13 cellular contexts compared by ENCODE assay signal in the genomic region with DNA sequence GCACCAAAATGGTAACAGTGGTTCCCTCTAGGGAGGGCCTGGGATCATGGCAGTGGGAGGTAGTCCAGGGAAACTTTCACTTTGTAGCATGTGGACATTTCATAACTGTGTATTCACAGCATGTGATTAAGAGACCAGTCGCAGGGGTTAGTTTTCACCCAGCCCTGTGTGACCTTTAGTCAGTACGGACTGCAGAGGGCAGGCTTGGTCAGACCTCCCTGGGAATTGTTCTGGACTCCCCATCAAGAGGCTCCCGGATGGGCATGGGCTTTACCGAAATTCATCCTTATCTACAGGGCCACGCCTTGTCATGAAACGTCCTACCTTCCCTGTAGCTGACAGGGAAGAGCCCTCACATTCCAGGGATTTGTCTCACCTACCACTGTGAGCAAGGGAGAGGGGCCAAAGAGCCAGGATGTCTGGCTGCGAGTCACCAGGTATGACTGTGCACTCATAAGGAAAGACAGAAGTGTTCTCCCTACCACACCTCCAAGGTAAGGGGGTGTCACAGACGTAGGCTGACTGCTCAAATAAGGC. TPM values are rescaled to one million over a fixed set of nuclear protein-coding genes. Genes with fewer than 3 reads are reported as not detected.
DNase-seq lines count a peak whose midpoint lies in the region; ATAC-seq and TF ChIP-seq lines count a peak whose summit lies in the region.
"Had no signal": no experiment of that assay in that cellular context is flagged by ENCODE, and none has a peak within 500 bp of the region (broad histone marks: within the 10 kb centered on the region; RNA-seq: fewer than 3 reads in every experiment).

No MANE protein-coding gene starts in this region.

- peaks cover 13% of the 10 kb centered on the region for H3K4me1 Mint-ChIP-seq in activated naive CD8-positive, alpha-beta T cell treated with anti-CD3 and anti-CD28 coated beads, Interleukin-2, amount 50 U/mL, for 24 hours
- no peaks in the 10 kb centered on the region for H3K4me1 Mint-ChIP-seq in activated naive CD8-positive, alpha-beta T cell treated with anti-CD3 and anti-CD28 coated beads for 36 hours
- no peaks in the 10 kb centered on the region for H3K4me1 Mint-ChIP-seq in CD4-positive, alpha-beta memory T cell
- H3K4me1 Mint-ChIP-seq in GM23338, result peaks cover 4% of the 10 kb centered on the region; the same call in 2 of the 3 replicates

- peak overlapping the region in 1 of 2 experiments; percentile 41 for H3K23ac ChIP-seq in mesenchymal stem cell (ENCODE audit: low read length in 2 of 2)

- no peak overlapping the region for H2BK5ac ChIP-seq in mesenchymal stem cell (ENCODE audit: low read depth, low read length, poor library complexity, severe bottlenecking)

- H3K9me2 ChIP-seq in GM23338 (ENCODE audit: insufficient read depth), result no peaks in the 10 kb centered on the region

- H3K4me3 Mint-ChIP-seq in activated naive CD8-positive, alpha-beta T cell treated with anti-CD3 and anti-CD28 coated beads, Interleukin-2, amount 50 U/mL, for 24 hours, result no peak overlapping the region
- no peak overlapping the region for H3K4me3 Mint-ChIP-seq in activated naive CD8-positive, alpha-beta T cell treated with anti-CD3 and anti-CD28 coated beads for 36 hours
- H3K4me3 Mint-ChIP-seq in CD4-positive, alpha-beta memory T cell, result no peak overlapping the region
- H3K4me3 Mint-ChIP-seq in GM23338, result no peak overlapping the region

- peaks cover 44% of the 10 kb centered on the region for H3K4me1 ChIP-seq in mesenchymal stem cell (ENCODE audit: control insufficient read depth, insufficient read depth, low read depth, low read length)
- H3K4me1 ChIP-seq in CD4-positive, alpha-beta memory T cell (ENCODE audit: insufficient read depth, low read length), result no peaks in the 10 kb centered on the region
- no peaks in the 10 kb centered on the region for H3K4me1 ChIP-seq in GM23338 (ENCODE audit: insufficient read depth)

- no peak for DNase-seq in activated naive CD8-positive, alpha-beta T cell treated with anti-CD3 and anti-CD28 coated beads, Interleukin-2, amount 50 U/mL, for 24 hours
- DNase-seq in activated naive CD8-positive, alpha-beta T cell treated with anti-CD3 and anti-CD28 coated beads for 36 hours, result no peak
- peak; percentile 19 for DNase-seq in fibroblast of peridontal ligament (ENCODE audit: extremely low read depth)
- no peak for DNase-seq in mesenchymal stem cell
- no peak for DNase-seq in midbrain (lab: John Stamatoyannopoulos, UW)
- no peak for DNase-seq in CD4-positive, alpha-beta memory T cell
- no peak for DNase-seq in GM23338 (ENCODE audit: low spot score)
- DNase-seq in activated effector memory CD4-positive, alpha-beta T cell treated with anti-CD3 and anti-CD28 coated beads, Interleukin-2, amount 50 U/mL, for 16 hours, result no peak
- DNase-seq: activated CD4-positive, CD25-positive, alpha-beta regulatory T cell; activated effector memory CD4-positive, alpha-beta T cell treated with Interleukin-2 at 50 U/mL for 16 hours; effector CD8-positive, alpha-beta T cell; GDM1; NCI-H1436 had no signal

- no peaks in the 10 kb centered on the region for H3K27me3 ChIP-seq in mesenchymal stem cell (ENCODE audit: control insufficient read depth in 1 of 2, insufficient read depth in 1 of 2, low read length in 2 of 2)
- no peaks in the 10 kb centered on the region for H3K27me3 ChIP-seq in CD4-positive, alpha-beta memory T cell (ENCODE audit: insufficient read depth, low read length)
- H3K27me3 ChIP-seq in GM23338 (ENCODE audit: insufficient read depth), result no peaks in the 10 kb centered on the region

- ATAC-seq in activated naive CD8-positive, alpha-beta T cell treated with anti-CD3 and anti-CD28 coated beads, Interleukin-2, amount 50 U/mL, for 24 hours, result no peak
- ATAC-seq in GM23338, result no peak

- H3K4me2 ChIP-seq in mesenchymal stem cell (ENCODE audit: low read length, poor library complexity, severe bottlenecking) (no peak overlapping the region), GM23338 (no peak overlapping the region)

- no peak overlapping the region for H4K91ac ChIP-seq in mesenchymal stem cell (ENCODE audit: low read length)

- H2AFZ ChIP-seq in mesenchymal stem cell (ENCODE audit: low read depth, low read length) (no peak overlapping the region), GM23338 (no peak overlapping the region)

- H3K27ac Mint-ChIP-seq in activated naive CD8-positive, alpha-beta T cell treated with anti-CD3 and anti-CD28 coated beads, Interleukin-2, amount 50 U/mL, for 24 hours, result peak overlapping the region; percentile 52
- no peak overlapping the region for H3K27ac Mint-ChIP-seq in activated naive CD8-positive, alpha-beta T cell treated with anti-CD3 and anti-CD28 coated beads for 36 hours
- peak overlapping the region in 1 of 7 donors; percentile 57 for H3K27ac Mint-ChIP-seq in CD4-positive, alpha-beta memory T cell
- no peak overlapping the region for H3K27ac Mint-ChIP-seq in GM23338

- H2BK15ac ChIP-seq in mesenchymal stem cell (ENCODE audit: low read depth, poor library complexity, severe bottlenecking), result no peak overlapping the region

- intact Hi-C loops in CD4-positive, alpha-beta memory T cell (cut with micrococcal nuclease), result no loop called here

- H3K4ac ChIP-seq in mesenchymal stem cell (ENCODE audit: low read depth in 1 of 2, low read length in 2 of 2), result no peak overlapping the region

- no peaks in the 10 kb centered on the region for H3K79me2 ChIP-seq in GM23338 (replicated peaks; ENCODE audit: insufficient read depth)

- H3K36me3 ChIP-seq in mesenchymal stem cell (ENCODE audit: control insufficient read depth in 1 of 2, insufficient read depth in 2 of 2, low read depth in 1 of 2, low read length in 2 of 2) (peaks cover 50 to 77% of the 10 kb centered on the region in 2 experiments), GM23338 (ENCODE audit: insufficient read depth) (peaks cover 6% of the 10 kb centered on the region; the same call in 1 of the 2 replicates)
- peaks cover 93% of the 10 kb centered on the region for H3K36me3 ChIP-seq in CD4-positive, alpha-beta memory T cell (ENCODE audit: insufficient read depth, low read length)

- POLR2A ChIA-PET in CD4-positive, alpha-beta memory T cell (lab: Charles Lee; ENCODE audit: partially characterized antibody), result no interaction called here

- H3K4me3 ChIP-seq in mesenchymal stem cell (ENCODE audit: insufficient read depth in 1 of 2, low read depth in 1 of 2, low read length in 2 of 2) (no peak overlapping the region), GM23338 (no peak overlapping the region)
- no peak overlapping the region for H3K4me3 ChIP-seq in CD4-positive, alpha-beta memory T cell (ENCODE audit: low read length in 2 of 2)

- no peak overlapping the region for H3K14ac ChIP-seq in mesenchymal stem cell (ENCODE audit: low read length in 2 of 2)

- H4K20me1 ChIP-seq in GM23338 (replicated peaks; ENCODE audit: insufficient read depth), result no peaks in the 10 kb centered on the region

- no peaks in the 10 kb centered on the region for H3K9me3 Mint-ChIP-seq in activated naive CD8-positive, alpha-beta T cell treated with anti-CD3 and anti-CD28 coated beads, Interleukin-2, amount 50 U/mL, for 24 hours
- H3K9me3 Mint-ChIP-seq in activated naive CD8-positive, alpha-beta T cell treated with anti-CD3 and anti-CD28 coated beads for 36 hours, result no peaks in the 10 kb centered on the region
- no peaks in the 10 kb centered on the region for H3K9me3 Mint-ChIP-seq in CD4-positive, alpha-beta memory T cell
- no peaks in the 10 kb centered on the region for H3K9me3 Mint-ChIP-seq in GM23338

- no peaks in the 10 kb centered on the region for H3K9me3 ChIP-seq in mesenchymal stem cell (ENCODE audit: control insufficient read depth, low read length)
- H3K9me3 ChIP-seq in CD4-positive, alpha-beta memory T cell (ENCODE audit: control insufficient read depth in 1 of 2, low read length in 2 of 2), result no peaks in the 10 kb centered on the region

- H2BK120ac ChIP-seq in mesenchymal stem cell (ENCODE audit: low read depth, low read length), result no peak overlapping the region

- H3K36me3 Mint-ChIP-seq in activated naive CD8-positive, alpha-beta T cell treated with anti-CD3 and anti-CD28 coated beads, Interleukin-2, amount 50 U/mL, for 24 hours (ENCODE audit: low read depth), result peaks cover 64% of the 10 kb centered on the region
- peaks cover 12% of the 10 kb centered on the region for H3K36me3 Mint-ChIP-seq in activated naive CD8-positive, alpha-beta T cell treated with anti-CD3 and anti-CD28 coated beads for 36 hours
- peaks cover 67 to 88% of the 10 kb centered on the region in 2 donors for H3K36me3 Mint-ChIP-seq in CD4-positive, alpha-beta memory T cell
- 0 out of 3 replicates have a peak, but pooled peaks cover 2% of the 10 kb centered on the region for H3K36me3 Mint-ChIP-seq in GM23338 (ENCODE audit: low read depth)

- peaks cover 24% of the 10 kb centered on the region for H3K79me1 ChIP-seq in mesenchymal stem cell (replicated peaks; ENCODE audit: low read length, poor library complexity, severe bottlenecking)

- no peaks in the 10 kb centered on the region for H3F3A ChIP-seq in GM23338 (replicated peaks; ENCODE audit: low read depth)

- peak in 1 of 2 experiments; percentile 33; a peak in 2 of 4 replicates for TF ChIP-seq CTCF in GM23338 (conservative IDR thresholded peaks at IDR 0.05; ENCODE audit: low read depth in 2 of 2)

- no peak overlapping the region for H2BK12ac ChIP-seq in mesenchymal stem cell (ENCODE audit: low read length in 2 of 2)

- H2AK5ac ChIP-seq in mesenchymal stem cell (ENCODE audit: low read length, severe bottlenecking), result peak overlapping the region; percentile 73

- H4K8ac ChIP-seq in mesenchymal stem cell (ENCODE audit: low read length), result no peak overlapping the region

- H3K27ac ChIP-seq in mesenchymal stem cell (ENCODE audit: low read length, poor library complexity, severe bottlenecking) (peak overlapping the region; percentile 21), GM23338 (ENCODE audit: low read depth) (no peak overlapping the region)
- H3K27ac ChIP-seq in CD4-positive, alpha-beta memory T cell (ENCODE audit: low read depth, low read length), result no peak overlapping the region

- peak overlapping the region; percentile 11 for H3K9ac ChIP-seq in mesenchymal stem cell (ENCODE audit: low read length)

- no peaks in the 10 kb centered on the region for H3K27me3 Mint-ChIP-seq in activated naive CD8-positive, alpha-beta T cell treated with anti-CD3 and anti-CD28 coated beads, Interleukin-2, amount 50 U/mL, for 24 hours
- H3K27me3 Mint-ChIP-seq in activated naive CD8-positive, alpha-beta T cell treated with anti-CD3 and anti-CD28 coated beads for 36 hours, result no peaks in the 10 kb centered on the region
- H3K27me3 Mint-ChIP-seq in CD4-positive, alpha-beta memory T cell, result no peaks in the 10 kb centered on the region
- H3K27me3 Mint-ChIP-seq in GM23338 (ENCODE audit: insufficient read depth, low read depth, poor library complexity), result peaks cover 2% of the 10 kb centered on the region

- H3K18ac ChIP-seq in mesenchymal stem cell (ENCODE audit: low read depth in 1 of 2, low read length in 2 of 2), result no peak overlapping the region

- WGBS in mesenchymal stem cell, result 88% methylated on average over 8 of the region's 8 CpGs

- CTCF ChIA-PET in CD4-positive, alpha-beta memory T cell (lab: Charles Lee; ENCODE audit: partially characterized antibody), result interaction anchor here (3.0 kb wide), 1 partner anchor 76 kb away, joined by 25 read pairs; no protein-coding TSS in a partner anchor

RNA-seq across cellular contexts. Expression of a gene that starts 19.9 kb away (rescaled TPM):
- not detected for total RNA-seq in activated naive CD8-positive, alpha-beta T cell treated with anti-CD3 and anti-CD28 coated beads for 36 hours
- 39.2 TPM for polyA plus RNA-seq in mesenchymal stem cell (2013, experiment 1 of 2)
- polyA plus RNA-seq in mesenchymal stem cell (2013, experiment 2 of 2), result 40.8 TPM
- total RNA-seq in CD4-positive, alpha-beta memory T cell, result not detected
- polyA plus RNA-seq in CD4-positive, alpha-beta memory T cell, result 1 to 10 TPM in 1 of 2 donors, not detected in 1; 1.5 TPM
- total RNA-seq in GM23338 (2014; rRNA removed; shearing (Covaris generic)), result 48.4 and 48.9 TPM in 2 replicates
- polyA plus RNA-seq in GM23338 (2016; fragmentation: Nextera tagmentation; extraction: Ambion mirVana), result 27.6 and 28.0 TPM in 2 replicates

RNA-seq across cellular contexts. Expression of a gene that starts 40.6 kb away (rescaled TPM):
- total RNA-seq in activated naive CD8-positive, alpha-beta T cell treated with anti-CD3 and anti-CD28 coated beads for 36 hours, result 100 to 1,000 TPM; 185 to 189 TPM
- polyA plus RNA-seq in mesenchymal stem cell (2013, experiment 1 of 2), result 50.6 TPM
- 50.3 TPM for polyA plus RNA-seq in mesenchymal stem cell (2013, experiment 2 of 2)
- total RNA-seq in CD4-positive, alpha-beta memory T cell, result 100 to 1,000 TPM; 227 to 233 TPM
- 10 to 100 TPM; 31.5 to 70.2 TPM for polyA plus RNA-seq in CD4-positive, alpha-beta memory T cell
- total RNA-seq in GM23338 (2014; rRNA removed; shearing (Covaris generic)), result 29.6 and 35.8 TPM in 2 replicates
- 10.3 and 12.2 TPM in 2 replicates for polyA plus RNA-seq in GM23338 (2016; fragmentation: Nextera tagmentation; extraction: Ambion mirVana)

Comparison
In these comparisons a context has a peak if more than half of its experiments do, and no peak if none do; other contexts are left out.
1. RNA of a gene that starts 19.9 kb away (total RNA-seq): 48.4 to 48.9 TPM in GM23338; not detected in activated naive CD8-positive, alpha-beta T cell treated with anti-CD3 and anti-CD28 coated beads for 36 hours and not detected in CD4-positive, alpha-beta memory T cell; every median in the first group is over 10 times any median in the second.